Comparison of ENCODE assay signal across 11 cellular contexts in genomic region chr4:94567811-94568210, GRCh38.
DNase-seq lines count a peak whose midpoint lies in the region; ATAC-seq, FAIRE-seq and TF ChIP-seq lines count a peak whose summit lies in the region.
"Had no signal": no experiment of that assay in that cellular context is flagged by ENCODE, and none has a peak within 500 bp of the region (broad histone marks: within the 10 kb centered on the region; RNA-seq: fewer than 3 reads in every experiment).

No MANE protein-coding gene starts in this region.

- TF ChIP-seq RAD21 in GM12878 (IDR thresholded peaks at IDR 0.05; ENCODE audit: insufficient read depth, low read depth, low read length): no peak

- no peak overlapping the region for H3K27ac ChIP-seq in CD8-positive, alpha-beta T cell (ENCODE audit: low read depth, low read length)
- H3K27ac ChIP-seq in GM12878 (ENCODE audit: control insufficient read depth, insufficient read depth): no peak overlapping the region
- H3K27ac ChIP-seq: adrenal gland, epithelial cell of prostate had no signal

- H2AFZ ChIP-seq in GM12878 (ENCODE audit: control insufficient read depth, low read depth, low read length): peak overlapping the region; percentile 54

- no peak overlapping the region for H3K9ac ChIP-seq in GM12878 (ENCODE audit: control insufficient read depth, insufficient read depth, low read length)

- CTCF ChIA-PET in CD8-positive, alpha-beta T cell (lab: Charles Lee): no interaction called here
- CTCF ChIA-PET in GM12878 (lab: Yijun Ruan, JAX): no interaction called here

- H3K79me2 ChIP-seq in GM12878 (ENCODE audit: control insufficient read depth, insufficient read depth, low read length): no peaks in the 10 kb centered on the region

- no peak for TF ChIP-seq CTCF in CD8-positive, alpha-beta T cell (IDR thresholded peaks at IDR 0.05)
- TF ChIP-seq CTCF in GM12878 (IDR thresholded peaks at IDR 0.05 in 2 of 3, conservative IDR thresholded peaks at IDR 0.05 in 1 of 3; ENCODE audit: control insufficient read depth in 2 of 3, extremely low read depth in 1 of 3, insufficient read depth in 1 of 3, low read depth in 3 of 3, low read length in 3 of 3): no peak

- H3K4me2 ChIP-seq in GM12878 (ENCODE audit: control insufficient read depth, insufficient read depth): peak overlapping the region; percentile 67

- H3K4me3 ChIP-seq in CD8-positive, alpha-beta T cell (ENCODE audit: low read depth, low read length): no peak overlapping the region
- H3K4me3 ChIP-seq in GM12878 (no peak overlapping the region), H7 (ENCODE audit: insufficient read depth, low read depth, low read length) (no peak overlapping the region), HAP-1 (no peak overlapping the region)
- H3K4me3 ChIP-seq: adrenal gland had no signal

- H3K27me3 ChIP-seq in CD8-positive, alpha-beta T cell (ENCODE audit: insufficient read depth, low read length): no peaks in the 10 kb centered on the region
- H3K27me3 ChIP-seq in GM12878 (replicated peaks in 1 of 2; ENCODE audit: control insufficient read depth in 2 of 2, insufficient read depth in 2 of 2, low read length in 1 of 2) (no peaks in the 10 kb centered on the region), H7 (ENCODE audit: control insufficient read depth, insufficient read depth, low read length) (no peaks in the 10 kb centered on the region), HAP-1 (ENCODE audit: low read depth) (no peaks in the 10 kb centered on the region)
- H3K27me3 ChIP-seq: adrenal gland had no signal

- SMC1A ChIA-PET in GM12878 (lab: Charles Lee; ENCODE audit: uncharacterized antibody, unreplicated experiment): no interaction called here

- POLR2A ChIA-PET in CD8-positive, alpha-beta T cell (lab: Charles Lee): no interaction called here
- POLR2A ChIA-PET in GM12878 (lab: Charles Lee): no interaction called here

- FAIRE-seq in GM12878 (lab: Jason Lieb, UNC): peak; percentile 84

- no peak overlapping the region for H3K27ac Mint-ChIP-seq in CD8-positive, alpha-beta T cell

- TF ChIP-seq EP300 in GM12878 (IDR thresholded peaks at IDR 0.05; ENCODE audit: borderline replicate concordance in 1 of 2, control insufficient read depth in 1 of 2, low read depth in 2 of 2, low read length in 2 of 2): no peak

- H3K4me3 Mint-ChIP-seq in CD8-positive, alpha-beta T cell: peak overlapping the region; percentile 23

- peaks cover 3% of the 10 kb centered on the region for H3K4me1 Mint-ChIP-seq in CD8-positive, alpha-beta T cell (ENCODE audit: low read depth)

- no peak for TF ChIP-seq POLR2A in GM12878 (IDR thresholded peaks at IDR 0.05; ENCODE audit: low read depth, low read length)

- no peaks in the 10 kb centered on the region for H3K27me3 Mint-ChIP-seq in CD8-positive, alpha-beta T cell (ENCODE audit: low read depth)

- no peak for ATAC-seq in CD8-positive, alpha-beta T cell
- ATAC-seq in GM19043 (IDR thresholded peaks at IDR 0.05; ENCODE audit: low read depth, unreplicated experiment): peak; percentile 71
- ATAC-seq in HG02884 (IDR thresholded peaks at IDR 0.05; ENCODE audit: unreplicated experiment): peak; percentile 75
- ATAC-seq in GM12878: peak; percentile 86
- ATAC-seq in GM19467 (IDR thresholded peaks at IDR 0.05; ENCODE audit: unreplicated experiment): no peak

- no peaks in the 10 kb centered on the region for H3K4me1 ChIP-seq in CD8-positive, alpha-beta T cell (ENCODE audit: insufficient read depth, low read length)
- no peaks in the 10 kb centered on the region for H3K4me1 ChIP-seq in GM12878 (ENCODE audit: control insufficient read depth, insufficient read depth, low read length)
- peaks cover 33% of the 10 kb centered on the region for H3K4me1 ChIP-seq in HAP-1

- RAD21 ChIA-PET in GM12878 (lab: Charles Lee; ENCODE audit: unreplicated experiment): no interaction called here

- H3K36me3 Mint-ChIP-seq in CD8-positive, alpha-beta T cell: no peaks in the 10 kb centered on the region

- no peaks in the 10 kb centered on the region for H3K36me3 ChIP-seq in CD8-positive, alpha-beta T cell (ENCODE audit: insufficient read depth, low read length)
- H3K36me3 ChIP-seq in GM12878 (ENCODE audit: control insufficient read depth in 2 of 2, insufficient read depth in 2 of 2, low read length in 1 of 2): no peaks in the 10 kb centered on the region
- no peaks in the 10 kb centered on the region for H3K36me3 ChIP-seq in H7 (replicated peaks; ENCODE audit: control insufficient read depth, insufficient read depth, low read length)
- no peaks in the 10 kb centered on the region for H3K36me3 ChIP-seq in HAP-1 (replicated peaks)
- H3K36me3 ChIP-seq: adrenal gland had no signal

- H4K20me1 ChIP-seq in GM12878 (ENCODE audit: control insufficient read depth, insufficient read depth): no peaks in the 10 kb centered on the region

- no peaks in the 10 kb centered on the region for H3K9me3 Mint-ChIP-seq in CD8-positive, alpha-beta T cell

- no peaks in the 10 kb centered on the region for H3K9me3 ChIP-seq in CD8-positive, alpha-beta T cell (ENCODE audit: low read length)
- H3K9me3 ChIP-seq in GM12878 (replicated peaks; ENCODE audit: control insufficient read depth, insufficient read depth, low read length) (no peaks in the 10 kb centered on the region), HAP-1 (no peaks in the 10 kb centered on the region)
- H3K9me3 ChIP-seq: adrenal gland had no signal

- DNase-seq in CD8-positive, alpha-beta T cell: no peak
- DNase-seq in GM12878 (ENCODE audit: low read depth, low spot score) (no peak), H7 (no peak), NCI-H2029 treated with DMSO at 0.1 percent for 48 hours (lab: John Stamatoyannopoulos, UW) (no peak), HAP-1 (ENCODE audit: low spot score in 2 of 2) (no peak)
- DNase-seq: activated CD4-positive, alpha-beta T cell treated with anti-CD3 and anti-CD28 coated beads, Interleukin-2, amount 50 U/mL, for 48 hours; adrenal gland had no signal

- WGBS in GM12878 (ENCODE audit: insufficient coverage, insufficient replicate concordance, low lambda C conversion rate, missing lambda C conversion rate): 36% methylated on average over 5 of the region's 5 CpGs

- in situ Hi-C loops in GM12878 (cut with MboI): no loop called here
- in situ Hi-C loops in HAP-1 (cut with MboI; ENCODE audit: low sequenced_read_pairs): no loop called here

- BruUV-seq in GM12878 (replicated peaks; lab: Mats Ljungman, UMichigan): no TSS peak

- intact Hi-C loops in CD8-positive, alpha-beta T cell (cut with DNase I, micrococcal nuclease): no loop called here
- intact Hi-C loops in GM12878 (cut with micrococcal nuclease; ENCODE audit: unreplicated experiment): no loop called here

TF ChIP-seq in GM12878, 131 proteins besides CTCF, POLR2A, EP300 and RAD21:
- TF ChIP-seq CHD4 (IDR thresholded peaks at IDR 0.05) (no peak), STAT3 (IDR thresholded peaks at IDR 0.05; ENCODE audit: low read depth, low read length) (no peak), ZNF207 (IDR thresholded peaks at IDR 0.05; ENCODE audit: borderline replicate concordance) (0 out of 2 replicates have a peak, but pooled peaks have one; percentile 25), SP1 (IDR thresholded peaks at IDR 0.05; ENCODE audit: low read depth, low read length) (no peak)

Comparison
In these comparisons a context has a peak if more than half of its experiments do, and no peak if none do; other contexts are left out.
1. ATAC-seq: peak in GM19043 (single experiment), HG02884 (single experiment) and GM12878 (single experiment); none in CD8-positive, alpha-beta T cell (single experiment) and GM19467 (single experiment).